In the genomic region with DNA sequence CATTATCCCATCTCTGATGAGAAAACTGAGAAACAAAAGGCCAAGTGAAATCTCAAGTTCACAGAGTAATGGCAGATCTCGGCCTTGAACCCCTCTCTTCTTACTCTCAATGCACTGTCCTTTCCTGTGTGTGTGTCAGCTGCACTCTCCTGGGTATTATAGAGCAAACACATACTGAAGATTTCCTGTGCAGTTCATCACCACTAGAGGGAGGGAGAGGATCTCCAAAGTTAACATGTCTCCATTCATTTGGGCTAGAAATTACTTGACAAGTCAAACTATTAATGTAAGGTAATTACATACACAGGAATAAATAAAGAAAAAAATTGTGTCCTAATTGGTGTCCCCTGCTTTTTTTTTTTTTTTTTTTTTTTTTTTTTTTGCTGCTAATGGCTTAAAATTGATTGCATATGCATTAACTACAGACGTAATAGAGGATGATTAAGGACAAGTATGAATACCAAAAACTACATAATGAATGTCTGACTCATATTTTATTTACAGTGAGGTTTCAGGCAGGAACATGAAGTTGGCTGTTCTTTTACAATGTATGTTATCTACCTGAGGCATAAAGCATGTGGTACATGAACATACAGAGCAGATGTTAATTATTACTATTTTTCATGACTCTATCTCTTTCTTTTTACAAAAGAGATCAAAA, we compare ENCODE assay signal across 8 cellular contexts.
DNase-seq lines count a peak whose midpoint lies in the region; ATAC-seq and TF ChIP-seq lines count a peak whose summit lies in the region.

No MANE protein-coding gene starts in this region.

- DNase-seq in activated naive CD8-positive, alpha-beta T cell treated with anti-CD3 and anti-CD28 coated beads, Interleukin-2, amount 10 ng/mL, durations not matched to agents 7 days and 5 days = no peak
- DNase-seq in activated naive CD8-positive, alpha-beta T cell treated with anti-CD3 and anti-CD28 coated beads for 36 hours = no peak
- DNase-seq in NCI-H82 (lab: John Stamatoyannopoulos, UW) (peak; percentile 81), T47D (ENCODE audit: low read depth in 1 of 2, low spot score in 1 of 2) (peak; percentile 16 to 78), left colon (no peak), upper lobe of right lung (no peak)

- H3K27me3 Mint-ChIP-seq in activated naive CD8-positive, alpha-beta T cell treated with anti-CD3 and anti-CD28 coated beads, Interleukin-2, amount 10 ng/mL, durations not matched to agents 7 days and 5 days = peaks cover 4% of the 10 kb centered on the region
- H3K27me3 Mint-ChIP-seq in activated naive CD8-positive, alpha-beta T cell treated with anti-CD3 and anti-CD28 coated beads for 36 hours = peaks cover 11% of the 10 kb centered on the region

- H3K27ac Mint-ChIP-seq in activated naive CD8-positive, alpha-beta T cell treated with anti-CD3 and anti-CD28 coated beads, Interleukin-2, amount 10 ng/mL, durations not matched to agents 7 days and 5 days = no peak overlapping the region
- H3K27ac Mint-ChIP-seq in activated naive CD8-positive, alpha-beta T cell treated with anti-CD3 and anti-CD28 coated beads for 36 hours = no peak overlapping the region

- H3K9me3 ChIP-seq in upper lobe of right lung = no peaks in the 10 kb centered on the region

- H3K27ac ChIP-seq in upper lobe of right lung = no peak overlapping the region

- H3K4me3 ChIP-seq in upper lobe of right lung = no peak overlapping the region

- peaks cover 3% of the 10 kb centered on the region for H3K27me3 ChIP-seq in upper lobe of right lung

- in situ Hi-C loops in T47D (cut with HindIII; ENCODE audit: low pct_unique_long_range_greater_than_20kb, low sequenced_read_pairs) = no loop called here

- TF ChIP-seq CTCF in upper lobe of right lung (IDR thresholded peaks at IDR 0.05) = peak; percentile 66

- POLR2A ChIA-PET in activated naive CD8-positive, alpha-beta T cell treated with anti-CD3 and anti-CD28 coated beads, Interleukin-2, amount 10 ng/mL, durations not matched to agents 7 days and 5 days (lab: Charles Lee) = no interaction called here

- no peaks in the 10 kb centered on the region for H3K36me3 Mint-ChIP-seq in activated naive CD8-positive, alpha-beta T cell treated with anti-CD3 and anti-CD28 coated beads, Interleukin-2, amount 10 ng/mL, durations not matched to agents 7 days and 5 days
- H3K36me3 Mint-ChIP-seq in activated naive CD8-positive, alpha-beta T cell treated with anti-CD3 and anti-CD28 coated beads for 36 hours = no peaks in the 10 kb centered on the region

- H3K4me1 Mint-ChIP-seq in activated naive CD8-positive, alpha-beta T cell treated with anti-CD3 and anti-CD28 coated beads, Interleukin-2, amount 10 ng/mL, durations not matched to agents 7 days and 5 days = no peaks in the 10 kb centered on the region
- H3K4me1 Mint-ChIP-seq in activated naive CD8-positive, alpha-beta T cell treated with anti-CD3 and anti-CD28 coated beads for 36 hours = no peaks in the 10 kb centered on the region

- intact Hi-C loops in left colon (cut with DNase I, micrococcal nuclease) (loop anchor here in 1 of 2 donors (5.0 kb wide), 1 partner anchor 1134 kb away; no protein-coding TSS in a partner anchor), upper lobe of right lung (cut with DNase I) (no loop called here)

- H3K36me3 ChIP-seq in upper lobe of right lung = no peaks in the 10 kb centered on the region

- H3K9me3 Mint-ChIP-seq in activated naive CD8-positive, alpha-beta T cell treated with anti-CD3 and anti-CD28 coated beads, Interleukin-2, amount 10 ng/mL, durations not matched to agents 7 days and 5 days = no peaks in the 10 kb centered on the region
- H3K9me3 Mint-ChIP-seq in activated naive CD8-positive, alpha-beta T cell treated with anti-CD3 and anti-CD28 coated beads for 36 hours = no peaks in the 10 kb centered on the region

- H3K4me1 ChIP-seq in upper lobe of right lung = no peaks in the 10 kb centered on the region

- ATAC-seq in activated naive CD8-positive, alpha-beta T cell treated with anti-CD3 and anti-CD28 coated beads, Interleukin-2, amount 10 ng/mL, durations not matched to agents 7 days and 5 days (ENCODE audit: low read depth) = peak; percentile 65
- ATAC-seq in GM21515 (IDR thresholded peaks at IDR 0.05; ENCODE audit: unreplicated experiment) (peak; percentile 97), HG03575 (IDR thresholded peaks at IDR 0.05; ENCODE audit: extremely low read depth, insufficient number of reproducible peaks, low FRiP score, unreplicated experiment) (peak; percentile 69), left colon (peak; percentile 67), upper lobe of right lung (peak; percentile 80)

- H3K4me3 Mint-ChIP-seq in activated naive CD8-positive, alpha-beta T cell treated with anti-CD3 and anti-CD28 coated beads, Interleukin-2, amount 10 ng/mL, durations not matched to agents 7 days and 5 days = no peak overlapping the region
- no peak overlapping the region for H3K4me3 Mint-ChIP-seq in activated naive CD8-positive, alpha-beta T cell treated with anti-CD3 and anti-CD28 coated beads for 36 hours

Comparison
In these comparisons a context has a peak if more than half of its experiments do, and no peak if none do; other contexts are left out.
1. DNase-seq: peak in NCI-H82 (single experiment) and T47D (2 of 2); none in activated naive CD8-positive, alpha-beta T cell treated with anti-CD3 and anti-CD28 coated beads, Interleukin-2, amount 10 ng/mL, durations not matched to agents 7 days and 5 days (single experiment), activated naive CD8-positive, alpha-beta T cell treated with anti-CD3 and anti-CD28 coated beads for 36 hours (single experiment), left colon (0 of 2) and upper lobe of right lung (single experiment).
2. Peak in every context shown above with its lines, with median percentiles within 50 percentile points of each other: ATAC-seq.